8 cellular contexts compared by ENCODE assay signal in genomic region chr4:152408514-152409327, GRCh38.
DNase-seq lines count a peak whose midpoint lies in the region; ATAC-seq, FAIRE-seq and TF ChIP-seq lines count a peak whose summit lies in the region.

No MANE protein-coding gene starts in this region.

- no peak overlapping the region for H3K4me3 ChIP-seq in GM23248
- H3K4me3 ChIP-seq in PC-3 (ENCODE audit: low read length) = no peak overlapping the region
- H3K4me3 ChIP-seq in endothelial cell of umbilical vein (replicated peaks in 1 of 3; ENCODE audit: insufficient read depth in 1 of 3, low read depth in 1 of 3, low read length in 3 of 3) = no peak overlapping the region
- H3K4me3 ChIP-seq in neural cell (ENCODE audit: low read length) = no peak overlapping the region

- no peak overlapping the region for H3K27ac ChIP-seq in GM23248
- no peak overlapping the region for H3K27ac ChIP-seq in PC-3 (ENCODE audit: low read length)
- H3K27ac ChIP-seq in endothelial cell of umbilical vein (ENCODE audit: insufficient read depth, low read depth, low read length) = no peak overlapping the region
- H3K27ac ChIP-seq in neural cell (ENCODE audit: low read length) = no peak overlapping the region

- no peaks in the 10 kb centered on the region for H3F3A ChIP-seq in GM23248 (ENCODE audit: insufficient read depth)
- H3F3A ChIP-seq in PC-3 (ENCODE audit: low read length, unreplicated experiment) = no peaks in the 10 kb centered on the region
- no peaks in the 10 kb centered on the region for H3F3A ChIP-seq in neural cell (ENCODE audit: insufficient read depth, low read length, poor library complexity, severe bottlenecking)

- no peak for TF ChIP-seq EP300 in neural cell (conservative IDR thresholded peaks at IDR 0.05; ENCODE audit: poor library complexity, severe bottlenecking)

- TF ChIP-seq POLR2A in endothelial cell of umbilical vein (IDR thresholded peaks at IDR 0.05; ENCODE audit: low read depth, low read length) = no peak

- H3K79me2 ChIP-seq in GM23248 (ENCODE audit: insufficient read depth) (peaks cover 20% of the 10 kb centered on the region), PC-3 (ENCODE audit: low read length) (0 out of 2 replicates have a peak, but pooled peaks cover 2% of the 10 kb centered on the region), endothelial cell of umbilical vein (ENCODE audit: control insufficient read depth, insufficient read depth, low read length) (peaks cover 5% of the 10 kb centered on the region), neural cell (replicated peaks; ENCODE audit: insufficient read depth, low read length) (no peaks in the 10 kb centered on the region)

- no peaks in the 10 kb centered on the region for H3K9me1 ChIP-seq in endothelial cell of umbilical vein (replicated peaks; ENCODE audit: control insufficient read depth, extremely low read depth, insufficient read depth, low read length)

- H2AFZ ChIP-seq in GM23248 (no peak overlapping the region), PC-3 (ENCODE audit: low read length) (no peak overlapping the region), endothelial cell of umbilical vein (ENCODE audit: low read depth, low read length) (no peak overlapping the region), neural cell (ENCODE audit: low read depth, low read length) (no peak overlapping the region)

- TF ChIP-seq RAD21 in neural cell (conservative IDR thresholded peaks at IDR 0.05) = peak; percentile 69

- H3K9me3 ChIP-seq in GM23248 (ENCODE audit: low read depth) = no peaks in the 10 kb centered on the region
- H3K9me3 ChIP-seq in PC-3 (ENCODE audit: low read length) = no peaks in the 10 kb centered on the region
- H3K9me3 ChIP-seq in endothelial cell of umbilical vein (replicated peaks; ENCODE audit: control insufficient read depth, insufficient read depth, low read length) = no peaks in the 10 kb centered on the region
- no peaks in the 10 kb centered on the region for H3K9me3 ChIP-seq in neural cell (ENCODE audit: low read length)

- ATAC-seq in PC-3 (no peak), GM21576 (IDR thresholded peaks at IDR 0.05; ENCODE audit: unreplicated experiment) (no peak)

- 67 to 68% methylated on average over 3 of the region's 3 CpGs for WGBS in GM23248 (ENCODE audit: low coverage in 1 of 2, low lambda C conversion rate in 2 of 2, missing lambda C conversion rate in 2 of 2), 2 experiments

- H4K20me1 ChIP-seq in GM23248 (ENCODE audit: insufficient read depth) = no peaks in the 10 kb centered on the region
- H4K20me1 ChIP-seq in PC-3 (ENCODE audit: low read length) = no peaks in the 10 kb centered on the region
- H4K20me1 ChIP-seq in endothelial cell of umbilical vein (replicated peaks; ENCODE audit: control insufficient read depth, extremely low read depth, insufficient read depth, low read length) = no peaks in the 10 kb centered on the region
- no peaks in the 10 kb centered on the region for H4K20me1 ChIP-seq in neural cell (ENCODE audit: insufficient read depth)

- H3K4me1 ChIP-seq in GM23248 (ENCODE audit: insufficient read depth) (no peaks in the 10 kb centered on the region), PC-3 (ENCODE audit: insufficient read depth, low read length) (no peaks in the 10 kb centered on the region), endothelial cell of umbilical vein (ENCODE audit: control insufficient read depth, extremely low read depth, insufficient read depth, low read length) (no peaks in the 10 kb centered on the region)

- TF ChIP-seq CTCF in PC-3 (conservative IDR thresholded peaks at IDR 0.05; ENCODE audit: low read depth, low read length) (peak; percentile 77), endothelial cell of umbilical vein (IDR thresholded peaks at IDR 0.05; ENCODE audit: extremely low read depth in 1 of 2, insufficient read depth in 1 of 2, low read depth in 1 of 2, low read length in 2 of 2) (peak; percentile 43 to 50), neural cell (IDR thresholded peaks at IDR 0.05; ENCODE audit: poor library complexity, severe bottlenecking) (peak; percentile 65)

- no peak overlapping the region for H3K9ac ChIP-seq in GM23248
- H3K9ac ChIP-seq in PC-3 (ENCODE audit: low read length) = no peak overlapping the region
- no peak overlapping the region for H3K9ac ChIP-seq in endothelial cell of umbilical vein (replicated peaks; ENCODE audit: extremely low read depth, insufficient read depth, low read length)
- H3K9ac ChIP-seq in neural cell (ENCODE audit: low read length) = no peak overlapping the region

- POLR2A ChIA-PET in PC-3 (lab: Charles Lee; ENCODE audit: unreplicated experiment) = no interaction called here
- POLR2A ChIA-PET in endothelial cell of umbilical vein (lab: Charles Lee) = no interaction called here

- H3K4me2 ChIP-seq in GM23248 (ENCODE audit: unreplicated experiment) = no peak overlapping the region
- no peak overlapping the region for H3K4me2 ChIP-seq in PC-3 (ENCODE audit: low read length)
- H3K4me2 ChIP-seq in endothelial cell of umbilical vein (ENCODE audit: insufficient read depth, low read length) = no peak overlapping the region
- H3K4me2 ChIP-seq in neural cell (ENCODE audit: low read length) = no peak overlapping the region

- dilution Hi-C loops in endothelial cell of umbilical vein (cut with MboI; ENCODE audit: extremely low pct_ligation_motif_present, low sequenced_read_pairs) = no loop called here

- intact Hi-C loops in PC-3 (cut with micrococcal nuclease) (loop anchor here (2.0 kb wide), 1 partner anchor 78 kb away; no protein-coding TSS in a partner anchor), endothelial cell of umbilical vein (cut with micrococcal nuclease) (loop anchor here (1.0 to 5.0 kb wide), 3 partner anchors 232 to 719 kb away; no protein-coding TSS in a partner anchor)

- peak; percentile 33 for FAIRE-seq in endothelial cell of umbilical vein (lab: Jason Lieb, UNC)

- H3K9me2 ChIP-seq in GM23248 (ENCODE audit: insufficient read depth) = no peaks in the 10 kb centered on the region
- H3K9me2 ChIP-seq in PC-3 (replicated peaks; ENCODE audit: low read length) = no peaks in the 10 kb centered on the region
- no peaks in the 10 kb centered on the region for H3K9me2 ChIP-seq in neural cell (ENCODE audit: insufficient read depth, low read length)

- H3K36me3 ChIP-seq in GM23248 (ENCODE audit: low read depth) (no peaks in the 10 kb centered on the region), PC-3 (ENCODE audit: low read depth, low read length) (no peaks in the 10 kb centered on the region), endothelial cell of umbilical vein (ENCODE audit: control insufficient read depth in 2 of 2, extremely low read depth in 1 of 2, insufficient read depth in 2 of 2, low read length in 2 of 2) (no peaks in the 10 kb centered on the region), neural cell (ENCODE audit: insufficient read depth, low read length) (no peaks in the 10 kb centered on the region)

- BruUV-seq in PC-3 (replicated peaks; lab: Mats Ljungman, UMichigan) (no TSS peak), endothelial cell of umbilical vein (replicated peaks; lab: Mats Ljungman, UMichigan) (no TSS peak)

- in situ Hi-C loops in GM23248 (cut with MboI) = no loop called here

- DNase-seq in NCI-H146 (lab: John Stamatoyannopoulos, UW) (peak; percentile 1), NCI-H146 treated with DMSO at 0.1 percent for 48 hours (lab: John Stamatoyannopoulos, UW; ENCODE audit: unreplicated experiment) (no peak), GM23248 (peak; percentile 64), PC-3 (peak; percentile 55), endothelial cell of umbilical vein (ENCODE audit: low read depth, low spot score) (peak; percentile 42), GM19238 (ENCODE audit: insufficient read length, low spot score) (no peak)

- no peaks in the 10 kb centered on the region for H3K27me3 ChIP-seq in GM23248 (replicated peaks; ENCODE audit: insufficient read depth)
- H3K27me3 ChIP-seq in PC-3 (ENCODE audit: low read length) = no peaks in the 10 kb centered on the region
- no peaks in the 10 kb centered on the region for H3K27me3 ChIP-seq in endothelial cell of umbilical vein (ENCODE audit: control insufficient read depth in 2 of 2, insufficient read depth in 2 of 2, low read length in 2 of 2)
- H3K27me3 ChIP-seq in neural cell (ENCODE audit: insufficient read depth, low read depth, low read length) = no peaks in the 10 kb centered on the region

- CTCF ChIA-PET in PC-3 (lab: Charles Lee) (interaction anchor here (0.7 kb wide), 1 partner anchor 17 kb away, joined by 5 read pairs; no protein-coding TSS in a partner anchor), endothelial cell of umbilical vein (lab: Charles Lee) (interaction anchor here (0.7 to 2.7 kb wide), 19 partner anchors 8 to 719 kb away, joined by 3 to 10 read pairs (median 4); no protein-coding TSS in a partner anchor)

TF ChIP-seq in endothelial cell of umbilical vein, 7 proteins besides CTCF, POLR2A, EP300 and RAD21:
- TF ChIP-seq JUN (IDR thresholded peaks at IDR 0.05; ENCODE audit: borderline replicate concordance, insufficient read depth, insufficient read length, low read depth) = no peak
- no peak for TF ChIP-seq MYC (IDR thresholded peaks at IDR 0.05; ENCODE audit: low read depth, low read length)
- peak; percentile 9 for TF ChIP-seq GATA2 (IDR thresholded peaks at IDR 0.05; ENCODE audit: insufficient read depth, insufficient read length, low read depth, low read length)

TF ChIP-seq in neural cell, 6 proteins besides CTCF, POLR2A, EP300 and RAD21:
- TF ChIP-seq EZH2 (IDR thresholded peaks at IDR 0.05; ENCODE audit: borderline replicate concordance, insufficient read depth, low read length, poor library complexity, severe bottlenecking) = no peak
- TF ChIP-seq SMC3 (conservative IDR thresholded peaks at IDR 0.05; ENCODE audit: poor library complexity) = peak; percentile 58

Comparison
In these comparisons a context has a peak if more than half of its experiments do, and no peak if none do; other contexts are left out.
1. DNase-seq: peak in NCI-H146 (single experiment), GM23248 (single experiment), PC-3 (single experiment) and endothelial cell of umbilical vein (single experiment); none in NCI-H146 treated with DMSO at 0.1 percent for 48 hours (single experiment) and GM19238 (single experiment).
2. Peak in every context shown above with its lines, with median percentiles within 50 percentile points of each other: CTCF ChIP-seq.